10 cellular contexts compared by ENCODE assay signal in the genomic region with DNA sequence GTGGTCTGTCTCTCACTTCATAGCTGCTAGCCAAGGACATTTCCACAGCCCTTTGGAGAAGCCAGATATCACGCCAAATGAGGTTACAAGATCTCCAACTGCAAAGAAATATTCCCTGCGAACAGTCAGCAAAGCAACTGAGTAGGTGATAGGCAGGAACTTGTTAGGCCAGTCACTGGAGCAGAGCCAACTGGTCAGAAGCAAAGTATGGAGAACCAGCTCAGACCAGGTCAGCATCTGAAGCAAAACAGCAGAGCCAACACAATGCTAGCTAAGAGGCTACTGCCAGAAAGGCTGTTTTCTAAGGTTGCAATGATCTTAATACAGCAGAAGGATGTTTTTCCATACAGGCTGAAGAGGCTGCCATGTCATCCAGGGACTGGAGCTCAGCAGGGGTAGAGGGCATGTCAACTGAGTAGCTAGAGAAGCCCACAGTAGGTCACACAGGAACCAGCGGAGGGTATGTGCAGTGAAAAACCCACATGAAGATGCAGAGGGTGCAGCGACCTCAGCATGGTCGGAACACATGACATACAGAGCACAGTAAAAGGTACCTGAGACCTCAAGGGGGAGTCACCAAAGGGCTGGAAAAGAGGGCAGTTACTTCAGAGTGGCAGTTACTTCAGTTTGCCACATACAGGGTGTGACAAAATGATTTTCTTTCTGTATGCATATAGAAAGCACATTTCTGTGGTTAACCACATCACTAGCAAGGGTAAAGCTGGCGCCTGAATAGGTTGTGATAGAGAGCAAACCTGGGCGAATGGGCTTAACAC. TPM values are rescaled to one million over a fixed set of nuclear protein-coding genes. Genes with fewer than 3 reads are reported as not detected.
DNase-seq lines count a peak whose midpoint lies in the region; ATAC-seq and TF ChIP-seq lines count a peak whose summit lies in the region.
"Had no signal": no experiment of that assay in that cellular context is flagged by ENCODE, and none has a peak within 500 bp of the region (broad histone marks: within the 10 kb centered on the region; RNA-seq: fewer than 3 reads in every experiment).

No MANE protein-coding gene starts in this region.

- H3K79me2 ChIP-seq in GM23248 (ENCODE audit: insufficient read depth): no peaks in the 10 kb centered on the region

- peak in 4 of 5 donors; percentile 40 to 97 (median 45) for DNase-seq in T-helper 1 cell
- peak; percentile 45 for DNase-seq in activated gamma-delta T cell treated with anti-CD3 and anti-CD28 coated beads, Interleukin-2, amount 50 U/mL, for 16 hours (ENCODE audit: low read depth)
- peak; percentile 60 for DNase-seq in stimulated activated CD4-positive, alpha-beta T cell treated with anti-CD3 and anti-CD28 coated beads, Interleukin-4, amount 100 ng/mL, for 24 hours
- DNase-seq in NCI-H446 (lab: John Stamatoyannopoulos, UW): no peak
- DNase-seq in GM13977 (ENCODE audit: low spot score): no peak
- DNase-seq in GM23248: no peak
- DNase-seq in iPS-NIHi11 (ENCODE audit: low spot score): no peak

- H3K9me2 ChIP-seq in GM23248 (ENCODE audit: insufficient read depth): no peaks in the 10 kb centered on the region

- no peaks in the 10 kb centered on the region for H3K9me3 ChIP-seq in GM23248 (ENCODE audit: low read depth)
- H3K9me3 ChIP-seq: Peyer's patch had no signal

- in situ Hi-C loops in GM13977 (cut with MboI; ENCODE audit: low pct_unique_long_range_greater_than_20kb, low sequenced_read_pairs, unreplicated experiment) (loop anchor here (10.0 kb wide), 1 partner anchor 176 kb away; a partner anchor contains a TSS), GM23248 (cut with MboI) (loop anchor here (10.0 kb wide), 1 partner anchor 166 kb away; a partner anchor contains a TSS)

- H2AFZ ChIP-seq in GM23248: no peak overlapping the region

- H4K20me1 ChIP-seq in GM23248 (ENCODE audit: insufficient read depth): no peaks in the 10 kb centered on the region

- ATAC-seq in GM18867 (IDR thresholded peaks at IDR 0.05; ENCODE audit: unreplicated experiment): peak; percentile 72

- no peak overlapping the region for H3K4me3 ChIP-seq in GM23248
- H3K4me3 ChIP-seq: Peyer's patch had no signal

- H3K36me3 ChIP-seq in GM23248 (ENCODE audit: low read depth): no peaks in the 10 kb centered on the region

- H3K4me1 ChIP-seq in GM23248 (ENCODE audit: insufficient read depth): peaks cover 15% of the 10 kb centered on the region

- 91 to 94% methylated on average over 7 of the region's 7 CpGs for WGBS in GM23248 (ENCODE audit: low coverage in 1 of 2, low lambda C conversion rate in 2 of 2, missing lambda C conversion rate in 2 of 2), 2 experiments

- peaks cover 14% of the 10 kb centered on the region for H3F3A ChIP-seq in GM23248 (ENCODE audit: insufficient read depth)

- TF ChIP-seq CTCF in GM13977 (IDR thresholded peaks at IDR 0.05; ENCODE audit: extremely low read depth, insufficient read depth, missing control alignments): no peak

- H3K4me2 ChIP-seq in GM23248 (ENCODE audit: unreplicated experiment): no peak overlapping the region

- H3K9ac ChIP-seq in GM23248: no peak overlapping the region

- H3K27me3 ChIP-seq in GM23248 (replicated peaks; ENCODE audit: insufficient read depth): no peaks in the 10 kb centered on the region
- H3K27me3 ChIP-seq: Peyer's patch had no signal

- no peak overlapping the region for H3K27ac ChIP-seq in GM23248

RNA-seq across cellular contexts. Expression of a gene that starts 8.9 kb away (rescaled TPM):
- total RNA-seq in GM23248 (2014; rRNA removed; shearing (Covaris generic)): 2.5 and 2.7 TPM in 2 replicates
- polyA plus RNA-seq in GM23248 (2016; fragmentation: Nextera tagmentation; extraction: Ambion mirVana): 2.2 and 4.5 TPM in 2 replicates

RNA-seq across cellular contexts. Expression of a gene that starts 18.9 kb away (rescaled TPM):
- 123 and 124 TPM in 2 replicates for total RNA-seq in GM23248 (2014; rRNA removed; shearing (Covaris generic))
- polyA plus RNA-seq in GM23248 (2016; fragmentation: Nextera tagmentation; extraction: Ambion mirVana): 294 and 324 TPM in 2 replicates

RNA-seq across cellular contexts. Expression of a gene that starts 25.0 kb away (rescaled TPM):
- total RNA-seq in GM23248 (2014; rRNA removed; shearing (Covaris generic)): 5.4 and 9.8 TPM in 2 replicates
- 35.2 and 36.7 TPM in 2 replicates for polyA plus RNA-seq in GM23248 (2016; fragmentation: Nextera tagmentation; extraction: Ambion mirVana)

RNA-seq across cellular contexts. Expression of a gene that starts 47.9 kb away (rescaled TPM):
- total RNA-seq in GM23248 (2014; rRNA removed; shearing (Covaris generic)): not detected in 2 replicates
- not detected in 2 replicates for polyA plus RNA-seq in GM23248 (2016; fragmentation: Nextera tagmentation; extraction: Ambion mirVana)
- total RNA-seq: myocyte, Peyer's patch had no signal

Comparison
In these comparisons a context has a peak if more than half of its experiments do, and no peak if none do; other contexts are left out.
1. DNase-seq: peak in T-helper 1 cell (4 of 5), activated gamma-delta T cell treated with anti-CD3 and anti-CD28 coated beads, Interleukin-2, amount 50 U/mL, for 16 hours (single experiment) and stimulated activated CD4-positive, alpha-beta T cell treated with anti-CD3 and anti-CD28 coated beads, Interleukin-4, amount 100 ng/mL, for 24 hours (single experiment); none in NCI-H446 (0 of 2), GM13977 (single experiment), GM23248 (single experiment) and iPS-NIHi11 (single experiment).